ENCODE assay signal across 1 cellular context in the genomic region with DNA sequence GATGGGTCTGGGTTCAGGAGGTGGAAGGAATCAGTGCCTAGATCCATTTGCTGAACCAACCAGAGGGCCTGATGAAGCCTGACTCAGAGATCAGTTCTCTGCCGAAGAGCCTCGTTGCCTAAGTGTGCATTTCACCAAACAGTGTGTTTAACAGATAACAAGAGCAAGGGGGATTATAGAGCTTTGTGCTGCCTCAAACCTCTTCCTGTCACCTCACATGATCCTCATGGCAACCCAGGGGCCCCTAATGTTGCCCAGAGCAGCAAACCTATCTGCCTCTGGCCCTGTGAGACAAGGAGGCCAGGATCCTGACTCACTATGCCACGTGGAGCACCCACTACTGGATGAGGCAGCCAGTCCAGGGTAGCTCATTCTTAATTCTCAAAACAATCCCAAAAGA.
TF ChIP-seq lines count a peak whose summit lies in the region.

No MANE protein-coding gene starts in this region.

TF ChIP-seq in IMR-90, 13 proteins besides CTCF, POLR2A, EP300 and RAD21:
- TF ChIP-seq, protein P1, sequence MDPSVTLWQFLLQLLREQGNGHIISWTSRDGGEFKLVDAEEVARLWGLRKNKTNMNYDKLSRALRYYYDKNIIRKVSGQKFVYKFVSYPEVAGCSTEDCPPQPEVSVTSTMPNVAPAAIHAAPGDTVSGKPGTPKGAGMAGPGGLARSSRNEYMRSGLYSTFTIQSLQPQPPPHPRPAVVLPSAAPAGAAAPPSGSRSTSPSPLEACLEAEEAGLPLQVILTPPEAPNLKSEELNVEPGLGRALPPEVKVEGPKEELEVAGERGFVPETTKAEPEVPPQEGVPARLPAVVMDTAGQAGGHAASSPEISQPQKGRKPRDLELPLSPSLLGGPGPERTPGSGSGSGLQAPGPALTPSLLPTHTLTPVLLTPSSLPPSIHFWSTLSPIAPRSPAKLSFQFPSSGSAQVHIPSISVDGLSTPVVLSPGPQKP (IDR thresholded peaks at IDR 0.05; ENCODE audit: borderline replicate concordance, low read depth, low read length), result no peak
- TF ChIP-seq, protein P2, sequence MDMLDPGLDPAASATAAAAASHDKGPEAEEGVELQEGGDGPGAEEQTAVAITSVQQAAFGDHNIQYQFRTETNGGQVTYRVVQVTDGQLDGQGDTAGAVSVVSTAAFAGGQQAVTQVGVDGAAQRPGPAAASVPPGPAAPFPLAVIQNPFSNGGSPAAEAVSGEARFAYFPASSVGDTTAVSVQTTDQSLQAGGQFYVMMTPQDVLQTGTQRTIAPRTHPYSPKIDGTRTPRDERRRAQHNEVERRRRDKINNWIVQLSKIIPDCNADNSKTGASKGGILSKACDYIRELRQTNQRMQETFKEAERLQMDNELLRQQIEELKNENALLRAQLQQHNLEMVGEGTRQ (IDR thresholded peaks at IDR 0.05; ENCODE audit: low read depth, low read length), result peak; percentile 9; the same call in 1 of the 2 replicates
